Comparison of ENCODE assay signal across 1 cellular context in the genomic region with DNA sequence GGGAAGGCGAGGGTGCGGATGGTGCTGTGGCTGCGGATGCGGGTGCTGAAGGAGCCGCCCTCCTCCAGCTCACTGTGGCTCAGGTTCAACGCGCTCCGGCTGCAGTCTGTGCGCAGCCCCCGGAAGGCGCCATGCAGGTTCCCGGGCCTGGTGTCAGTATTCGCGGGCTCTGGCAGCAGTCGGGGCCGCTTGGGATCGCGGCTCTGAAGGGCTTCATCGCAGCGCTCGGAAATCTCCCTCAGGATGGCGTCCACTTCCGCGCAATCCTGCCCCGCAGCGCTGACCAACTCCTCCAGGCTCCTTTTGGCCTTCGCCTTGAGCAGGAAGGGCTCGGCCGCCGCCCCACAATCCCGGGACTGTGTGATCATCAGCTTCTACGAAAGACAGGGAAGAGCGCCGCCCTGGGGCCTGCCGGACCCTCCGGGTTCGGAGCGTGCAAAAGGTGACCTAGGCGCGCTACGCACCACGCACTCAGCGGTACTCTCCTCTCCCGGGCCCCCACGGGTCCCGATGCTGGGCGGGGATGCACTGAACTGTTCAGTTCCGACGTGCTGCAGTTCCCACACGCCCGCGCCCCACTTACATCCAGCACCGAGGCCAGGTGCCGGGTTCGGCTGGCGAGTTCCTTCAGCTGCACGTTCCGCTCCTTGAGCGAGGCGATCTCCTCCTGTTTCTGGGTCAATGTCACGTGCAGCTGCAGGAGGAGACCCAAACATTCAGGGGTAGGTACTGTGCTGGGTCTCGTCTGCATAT.
TF ChIP-seq lines count a peak whose summit lies in the region.

No MANE protein-coding gene starts in this region.

TF ChIP-seq in GM23338, 12 proteins besides CTCF, POLR2A, EP300 and RAD21 (continued from another document):
- no peak for TF ChIP-seq STAT1 (IDR thresholded peaks at IDR 0.05; ENCODE audit: unreplicated experiment)
- TF ChIP-seq, protein P1, sequence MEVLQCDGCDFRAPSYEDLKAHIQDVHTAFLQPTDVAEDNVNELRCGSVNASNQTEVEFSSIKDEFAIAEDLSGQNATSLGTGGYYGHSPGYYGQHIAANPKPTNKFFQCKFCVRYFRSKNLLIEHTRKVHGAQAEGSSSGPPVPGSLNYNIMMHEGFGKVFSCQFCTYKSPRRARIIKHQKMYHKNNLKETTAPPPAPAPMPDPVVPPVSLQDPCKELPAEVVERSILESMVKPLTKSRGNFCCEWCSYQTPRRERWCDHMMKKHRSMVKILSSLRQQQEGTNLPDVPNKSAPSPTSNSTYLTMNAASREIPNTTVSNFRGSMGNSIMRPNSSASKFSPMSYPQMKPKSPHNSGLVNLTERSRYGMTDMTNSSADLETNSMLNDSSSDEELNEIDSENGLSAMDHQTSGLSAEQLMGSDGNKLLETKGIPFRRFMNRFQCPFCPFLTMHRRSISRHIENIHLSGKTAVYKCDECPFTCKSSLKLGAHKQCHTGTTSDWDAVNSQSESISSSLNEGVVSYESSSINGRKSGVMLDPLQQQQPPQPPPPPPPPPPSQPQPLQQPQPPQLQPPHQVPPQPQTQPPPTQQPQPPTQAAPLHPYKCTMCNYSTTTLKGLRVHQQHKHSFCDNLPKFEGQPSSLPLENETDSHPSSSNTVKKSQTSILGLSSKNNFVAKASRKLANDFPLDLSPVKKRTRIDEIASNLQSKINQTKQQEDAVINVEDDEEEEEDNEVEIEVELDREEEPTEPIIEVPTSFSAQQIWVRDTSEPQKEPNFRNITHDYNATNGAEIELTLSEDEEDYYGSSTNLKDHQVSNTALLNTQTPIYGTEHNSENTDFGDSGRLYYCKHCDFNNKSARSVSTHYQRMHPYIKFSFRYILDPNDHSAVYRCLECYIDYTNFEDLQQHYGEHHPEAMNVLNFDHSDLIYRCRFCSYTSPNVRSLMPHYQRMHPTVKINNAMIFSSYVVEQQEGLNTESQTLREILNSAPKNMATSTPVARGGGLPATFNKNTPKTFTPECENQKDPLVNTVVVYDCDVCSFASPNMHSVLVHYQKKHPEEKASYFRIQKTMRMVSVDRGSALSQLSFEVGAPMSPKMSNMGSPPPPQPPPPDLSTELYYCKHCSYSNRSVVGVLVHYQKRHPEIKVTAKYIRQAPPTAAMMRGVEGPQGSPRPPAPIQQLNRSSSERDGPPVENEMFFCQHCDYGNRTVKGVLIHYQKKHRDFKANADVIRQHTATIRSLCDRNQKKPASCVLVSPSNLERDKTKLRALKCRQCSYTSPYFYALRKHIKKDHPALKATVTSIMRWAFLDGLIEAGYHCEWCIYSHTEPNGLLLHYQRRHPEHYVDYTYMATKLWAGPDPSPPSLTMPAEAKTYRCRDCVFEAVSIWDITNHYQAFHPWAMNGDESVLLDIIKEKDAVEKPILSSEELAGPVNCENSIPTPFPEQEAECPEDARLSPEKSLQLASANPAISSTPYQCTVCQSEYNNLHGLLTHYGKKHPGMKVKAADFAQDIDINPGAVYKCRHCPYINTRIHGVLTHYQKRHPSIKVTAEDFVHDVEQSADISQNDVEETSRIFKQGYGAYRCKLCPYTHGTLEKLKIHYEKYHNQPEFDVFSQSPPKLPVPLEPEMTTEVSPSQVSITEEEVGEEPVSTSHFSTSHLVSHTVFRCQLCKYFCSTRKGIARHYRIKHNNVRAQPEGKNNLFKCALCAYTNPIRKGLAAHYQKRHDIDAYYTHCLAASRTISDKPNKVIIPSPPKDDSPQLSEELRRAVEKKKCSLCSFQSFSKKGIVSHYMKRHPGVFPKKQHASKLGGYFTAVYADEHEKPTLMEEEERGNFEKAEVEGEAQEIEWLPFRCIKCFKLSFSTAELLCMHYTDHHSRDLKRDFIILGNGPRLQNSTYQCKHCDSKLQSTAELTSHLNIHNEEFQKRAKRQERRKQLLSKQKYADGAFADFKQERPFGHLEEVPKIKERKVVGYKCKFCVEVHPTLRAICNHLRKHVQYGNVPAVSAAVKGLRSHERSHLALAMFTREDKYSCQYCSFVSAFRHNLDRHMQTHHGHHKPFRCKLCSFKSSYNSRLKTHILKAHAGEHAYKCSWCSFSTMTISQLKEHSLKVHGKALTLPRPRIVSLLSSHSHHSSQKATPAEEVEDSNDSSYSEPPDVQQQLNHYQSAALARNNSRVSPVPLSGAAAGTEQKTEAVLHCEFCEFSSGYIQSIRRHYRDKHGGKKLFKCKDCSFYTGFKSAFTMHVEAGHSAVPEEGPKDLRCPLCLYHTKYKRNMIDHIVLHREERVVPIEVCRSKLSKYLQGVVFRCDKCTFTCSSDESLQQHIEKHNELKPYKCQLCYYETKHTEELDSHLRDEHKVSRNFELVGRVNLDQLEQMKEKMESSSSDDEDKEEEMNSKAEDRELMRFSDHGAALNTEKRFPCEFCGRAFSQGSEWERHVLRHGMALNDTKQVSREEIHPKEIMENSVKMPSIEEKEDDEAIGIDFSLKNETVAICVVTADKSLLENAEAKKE (CRISPR knock-in tag; IDR thresholded peaks at IDR 0.05) = no peak
- TF ChIP-seq JUNB (IDR thresholded peaks at IDR 0.05; ENCODE audit: unreplicated experiment) = no peak
- TF ChIP-seq EZH2phosphoT487 (IDR thresholded peaks at IDR 0.05; ENCODE audit: unreplicated experiment) = peak; percentile 38
- no peak for TF ChIP-seq NANOG (IDR thresholded peaks at IDR 0.05; ENCODE audit: borderline replicate concordance)
- peak; percentile 80 for TF ChIP-seq EZH2 (IDR thresholded peaks at IDR 0.05; ENCODE audit: low read depth, unreplicated experiment)
- no peak for TF ChIP-seq ETS1 (IDR thresholded peaks at IDR 0.05)
- no peak for TF ChIP-seq POLR2AphosphoS5 (IDR thresholded peaks at IDR 0.05; ENCODE audit: low read depth)
